ENCODE assay signal across 1 cellular context in the genomic region with DNA sequence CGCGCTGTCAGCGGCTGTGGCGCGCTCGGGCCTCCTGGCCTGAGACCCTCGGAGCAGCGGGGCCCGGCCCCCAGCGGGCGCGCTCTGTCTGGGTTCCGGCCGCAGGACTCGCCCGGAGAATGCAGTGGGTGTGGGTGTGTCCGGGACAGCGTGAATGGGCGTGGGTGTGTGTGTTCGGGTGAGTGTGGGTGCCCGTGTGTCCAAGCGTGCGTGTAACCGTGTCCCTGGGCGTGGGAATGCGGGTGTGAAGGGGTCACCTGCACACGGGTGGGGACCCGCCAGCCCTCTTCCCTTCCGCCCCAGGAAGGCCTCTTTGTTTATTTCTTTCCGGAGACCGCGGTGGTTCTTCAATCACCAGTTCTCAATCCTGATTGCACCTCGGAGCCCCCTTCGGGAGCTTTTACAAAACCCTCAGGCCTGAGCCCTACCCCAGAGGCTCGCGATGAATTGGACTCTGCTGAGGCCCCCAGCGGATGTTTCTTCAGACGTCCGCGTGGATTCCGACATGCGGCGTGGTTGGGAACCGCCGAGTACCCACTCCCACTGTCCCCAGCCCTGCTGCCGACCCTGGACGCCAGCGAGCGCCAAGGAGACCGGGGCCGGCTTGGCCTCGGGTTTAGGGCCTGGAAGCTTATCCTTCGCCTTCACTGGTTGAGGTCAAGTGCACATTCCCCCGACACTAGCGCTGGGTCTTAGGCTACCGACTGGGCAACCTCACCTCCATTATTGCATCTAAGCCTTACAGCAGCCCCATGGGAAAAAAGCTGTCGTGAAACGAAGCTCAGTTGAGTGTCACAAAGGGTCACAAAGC.
A peak's percentile ranks its signal among the peaks of the same experiment; 100 is the strongest.
TF ChIP-seq lines count a peak whose summit lies in the region.

No MANE protein-coding gene starts in this region.

TF ChIP-seq in H1, 55 proteins besides CTCF, POLR2A, EP300 and RAD21:
- TF ChIP-seq KDM4A (IDR thresholded peaks at IDR 0.05; ENCODE audit: low read depth, low read length, severe bottlenecking) (peak; percentile 5), TAF1 (IDR thresholded peaks at IDR 0.05; ENCODE audit: low read depth, low read length) (0 out of 2 replicates have a peak, but pooled peaks have one; percentile 18), CBX8 (IDR thresholded peaks at IDR 0.05; ENCODE audit: borderline replicate concordance, low read depth, low read length) (no peak), SIN3A (conservative IDR thresholded peaks at IDR 0.05 in 1 of 2, IDR thresholded peaks at IDR 0.05 in 1 of 2; ENCODE audit: low read depth in 1 of 2, low read length in 2 of 2) (0 out of 4 replicates have a peak, but pooled peaks of 1 of the 2 experiments have one; percentile 29), YY1 (IDR thresholded peaks at IDR 0.05; ENCODE audit: low read depth, low read length) (no peak; the same call in 1 of the 2 replicates), KDM1A (IDR thresholded peaks at IDR 0.05; ENCODE audit: borderline replicate concordance, low read length) (no peak), HDAC2 (IDR thresholded peaks at IDR 0.05; ENCODE audit: borderline replicate concordance in 1 of 2, low read depth in 2 of 2, low read length in 2 of 2) (peak in 1 of 2 experiments; percentile 76; a peak in 1 of 4 replicates), SP1 (IDR thresholded peaks at IDR 0.05; ENCODE audit: low read depth, low read length) (no peak), RFX5 (IDR thresholded peaks at IDR 0.05; ENCODE audit: borderline replicate concordance, low read depth, low read length) (no peak), CTBP2 (IDR thresholded peaks at IDR 0.05; ENCODE audit: borderline replicate concordance, insufficient read depth, insufficient read length, low read length) (no peak), PHF8 (conservative IDR thresholded peaks at IDR 0.05; ENCODE audit: low read depth, low read length) (0 out of 2 replicates have a peak, but pooled peaks have one; percentile 8), SUZ12 (IDR thresholded peaks at IDR 0.05; ENCODE audit: low read length) (peak; percentile 20; the same call in 1 of the 2 replicates), RXRA (IDR thresholded peaks at IDR 0.05; ENCODE audit: insufficient read depth, low read depth, low read length) (no peak), EGR1 (IDR thresholded peaks at IDR 0.05; ENCODE audit: borderline replicate concordance, low read depth, low read length) (no peak), BACH1 (IDR thresholded peaks at IDR 0.05; ENCODE audit: low read length) (peak; percentile 42), BCL11A (IDR thresholded peaks at IDR 0.05; ENCODE audit: low read depth in 2 of 2, low read length in 2 of 2) (no peak), CBX5 (IDR thresholded peaks at IDR 0.05; ENCODE audit: low read depth, low read length) (no peak), EZH2 (IDR thresholded peaks at IDR 0.05; ENCODE audit: low read depth, low read length, severe bottlenecking) (peak; percentile 51), GTF2F1 (IDR thresholded peaks at IDR 0.05; ENCODE audit: borderline replicate concordance, low read depth, low read length) (no peak), TBP (IDR thresholded peaks at IDR 0.05; ENCODE audit: low read depth, low read length) (no peak), CEBPB (IDR thresholded peaks at IDR 0.05; ENCODE audit: low read depth, low read length) (no peak), SIX5 (IDR thresholded peaks at IDR 0.05; ENCODE audit: low read depth, low read length) (no peak), CHD2 (IDR thresholded peaks at IDR 0.05; ENCODE audit: low read length) (no peak)
- TF ChIP-seq, protein P1, sequence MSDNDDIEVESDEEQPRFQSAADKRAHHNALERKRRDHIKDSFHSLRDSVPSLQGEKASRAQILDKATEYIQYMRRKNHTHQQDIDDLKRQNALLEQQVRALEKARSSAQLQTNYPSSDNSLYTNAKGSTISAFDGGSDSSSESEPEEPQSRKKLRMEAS (IDR thresholded peaks at IDR 0.05): 0 out of 2 replicates have a peak, but pooled peaks have one; percentile 1
- TF ChIP-seq, protein P2, sequence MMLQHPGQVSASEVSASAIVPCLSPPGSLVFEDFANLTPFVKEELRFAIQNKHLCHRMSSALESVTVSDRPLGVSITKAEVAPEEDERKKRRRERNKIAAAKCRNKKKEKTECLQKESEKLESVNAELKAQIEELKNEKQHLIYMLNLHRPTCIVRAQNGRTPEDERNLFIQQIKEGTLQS (IDR thresholded peaks at IDR 0.05; ENCODE audit: insufficient read depth, low read depth, low read length): 0 out of 2 replicates have a peak, but pooled peaks have one; percentile 0
TF ChIP-seq in H1: peak in this region for 10.
